1 cellular context compared by ENCODE assay signal in the genomic region with DNA sequence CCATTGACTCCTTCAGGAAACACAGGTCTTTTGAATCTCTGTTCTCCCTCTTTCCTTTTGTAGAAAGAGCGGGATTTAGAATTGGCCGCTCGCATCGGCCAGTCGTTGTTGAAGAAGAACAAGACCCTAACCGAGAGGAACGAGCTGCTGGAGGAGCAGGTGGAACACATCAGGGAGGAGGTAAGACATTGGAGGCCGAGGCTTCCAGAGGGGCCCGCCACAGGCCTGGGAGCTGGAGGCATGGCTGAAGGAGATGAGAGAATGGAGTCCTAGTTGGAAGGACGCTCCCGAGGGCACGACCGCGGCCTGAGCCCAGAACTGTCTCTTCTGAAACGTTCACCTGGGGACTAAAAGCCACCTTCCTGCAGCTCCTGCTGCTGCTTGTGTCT.
TF ChIP-seq lines count a peak whose summit lies in the region.

No MANE protein-coding gene starts in this region.

TF ChIP-seq in H1, 55 proteins besides CTCF, POLR2A, EP300 and RAD21:
- TF ChIP-seq GTF2F1 (IDR thresholded peaks at IDR 0.05; ENCODE audit: borderline replicate concordance, low read depth, low read length) = no peak
- TF ChIP-seq CHD1 (IDR thresholded peaks at IDR 0.05; ENCODE audit: low read depth, low read length) = no peak
- TF ChIP-seq BRCA1 (IDR thresholded peaks at IDR 0.05; ENCODE audit: low read depth, low read length) = no peak
- no peak for TF ChIP-seq TCF12 (IDR thresholded peaks at IDR 0.05; ENCODE audit: low read depth, low read length)
- TF ChIP-seq TEAD4 (IDR thresholded peaks at IDR 0.05; ENCODE audit: low read depth, low read length) = no peak
- no peak for TF ChIP-seq HDAC2 (IDR thresholded peaks at IDR 0.05; ENCODE audit: borderline replicate concordance in 1 of 2, low read depth in 2 of 2, low read length in 2 of 2)
- TF ChIP-seq POLR2AphosphoS5 (IDR thresholded peaks at IDR 0.05; ENCODE audit: low read depth, low read length) = no peak
- no peak for TF ChIP-seq FOSL1 (IDR thresholded peaks at IDR 0.05; ENCODE audit: insufficient read depth, low read depth, low read length)
- no peak for TF ChIP-seq CEBPB (IDR thresholded peaks at IDR 0.05; ENCODE audit: low read depth, low read length)
- TF ChIP-seq ATF3 (IDR thresholded peaks at IDR 0.05; ENCODE audit: insufficient read depth, low read depth, low read length) = no peak
- TF ChIP-seq TAF1 (IDR thresholded peaks at IDR 0.05; ENCODE audit: low read depth, low read length) = no peak
- TF ChIP-seq CBX8 (IDR thresholded peaks at IDR 0.05; ENCODE audit: borderline replicate concordance, low read depth, low read length) = no peak
- TF ChIP-seq EZH2 (IDR thresholded peaks at IDR 0.05; ENCODE audit: low read depth, low read length, severe bottlenecking) = no peak
- no peak for TF ChIP-seq SP4 (IDR thresholded peaks at IDR 0.05; ENCODE audit: low read length)
- TF ChIP-seq, protein P1, sequence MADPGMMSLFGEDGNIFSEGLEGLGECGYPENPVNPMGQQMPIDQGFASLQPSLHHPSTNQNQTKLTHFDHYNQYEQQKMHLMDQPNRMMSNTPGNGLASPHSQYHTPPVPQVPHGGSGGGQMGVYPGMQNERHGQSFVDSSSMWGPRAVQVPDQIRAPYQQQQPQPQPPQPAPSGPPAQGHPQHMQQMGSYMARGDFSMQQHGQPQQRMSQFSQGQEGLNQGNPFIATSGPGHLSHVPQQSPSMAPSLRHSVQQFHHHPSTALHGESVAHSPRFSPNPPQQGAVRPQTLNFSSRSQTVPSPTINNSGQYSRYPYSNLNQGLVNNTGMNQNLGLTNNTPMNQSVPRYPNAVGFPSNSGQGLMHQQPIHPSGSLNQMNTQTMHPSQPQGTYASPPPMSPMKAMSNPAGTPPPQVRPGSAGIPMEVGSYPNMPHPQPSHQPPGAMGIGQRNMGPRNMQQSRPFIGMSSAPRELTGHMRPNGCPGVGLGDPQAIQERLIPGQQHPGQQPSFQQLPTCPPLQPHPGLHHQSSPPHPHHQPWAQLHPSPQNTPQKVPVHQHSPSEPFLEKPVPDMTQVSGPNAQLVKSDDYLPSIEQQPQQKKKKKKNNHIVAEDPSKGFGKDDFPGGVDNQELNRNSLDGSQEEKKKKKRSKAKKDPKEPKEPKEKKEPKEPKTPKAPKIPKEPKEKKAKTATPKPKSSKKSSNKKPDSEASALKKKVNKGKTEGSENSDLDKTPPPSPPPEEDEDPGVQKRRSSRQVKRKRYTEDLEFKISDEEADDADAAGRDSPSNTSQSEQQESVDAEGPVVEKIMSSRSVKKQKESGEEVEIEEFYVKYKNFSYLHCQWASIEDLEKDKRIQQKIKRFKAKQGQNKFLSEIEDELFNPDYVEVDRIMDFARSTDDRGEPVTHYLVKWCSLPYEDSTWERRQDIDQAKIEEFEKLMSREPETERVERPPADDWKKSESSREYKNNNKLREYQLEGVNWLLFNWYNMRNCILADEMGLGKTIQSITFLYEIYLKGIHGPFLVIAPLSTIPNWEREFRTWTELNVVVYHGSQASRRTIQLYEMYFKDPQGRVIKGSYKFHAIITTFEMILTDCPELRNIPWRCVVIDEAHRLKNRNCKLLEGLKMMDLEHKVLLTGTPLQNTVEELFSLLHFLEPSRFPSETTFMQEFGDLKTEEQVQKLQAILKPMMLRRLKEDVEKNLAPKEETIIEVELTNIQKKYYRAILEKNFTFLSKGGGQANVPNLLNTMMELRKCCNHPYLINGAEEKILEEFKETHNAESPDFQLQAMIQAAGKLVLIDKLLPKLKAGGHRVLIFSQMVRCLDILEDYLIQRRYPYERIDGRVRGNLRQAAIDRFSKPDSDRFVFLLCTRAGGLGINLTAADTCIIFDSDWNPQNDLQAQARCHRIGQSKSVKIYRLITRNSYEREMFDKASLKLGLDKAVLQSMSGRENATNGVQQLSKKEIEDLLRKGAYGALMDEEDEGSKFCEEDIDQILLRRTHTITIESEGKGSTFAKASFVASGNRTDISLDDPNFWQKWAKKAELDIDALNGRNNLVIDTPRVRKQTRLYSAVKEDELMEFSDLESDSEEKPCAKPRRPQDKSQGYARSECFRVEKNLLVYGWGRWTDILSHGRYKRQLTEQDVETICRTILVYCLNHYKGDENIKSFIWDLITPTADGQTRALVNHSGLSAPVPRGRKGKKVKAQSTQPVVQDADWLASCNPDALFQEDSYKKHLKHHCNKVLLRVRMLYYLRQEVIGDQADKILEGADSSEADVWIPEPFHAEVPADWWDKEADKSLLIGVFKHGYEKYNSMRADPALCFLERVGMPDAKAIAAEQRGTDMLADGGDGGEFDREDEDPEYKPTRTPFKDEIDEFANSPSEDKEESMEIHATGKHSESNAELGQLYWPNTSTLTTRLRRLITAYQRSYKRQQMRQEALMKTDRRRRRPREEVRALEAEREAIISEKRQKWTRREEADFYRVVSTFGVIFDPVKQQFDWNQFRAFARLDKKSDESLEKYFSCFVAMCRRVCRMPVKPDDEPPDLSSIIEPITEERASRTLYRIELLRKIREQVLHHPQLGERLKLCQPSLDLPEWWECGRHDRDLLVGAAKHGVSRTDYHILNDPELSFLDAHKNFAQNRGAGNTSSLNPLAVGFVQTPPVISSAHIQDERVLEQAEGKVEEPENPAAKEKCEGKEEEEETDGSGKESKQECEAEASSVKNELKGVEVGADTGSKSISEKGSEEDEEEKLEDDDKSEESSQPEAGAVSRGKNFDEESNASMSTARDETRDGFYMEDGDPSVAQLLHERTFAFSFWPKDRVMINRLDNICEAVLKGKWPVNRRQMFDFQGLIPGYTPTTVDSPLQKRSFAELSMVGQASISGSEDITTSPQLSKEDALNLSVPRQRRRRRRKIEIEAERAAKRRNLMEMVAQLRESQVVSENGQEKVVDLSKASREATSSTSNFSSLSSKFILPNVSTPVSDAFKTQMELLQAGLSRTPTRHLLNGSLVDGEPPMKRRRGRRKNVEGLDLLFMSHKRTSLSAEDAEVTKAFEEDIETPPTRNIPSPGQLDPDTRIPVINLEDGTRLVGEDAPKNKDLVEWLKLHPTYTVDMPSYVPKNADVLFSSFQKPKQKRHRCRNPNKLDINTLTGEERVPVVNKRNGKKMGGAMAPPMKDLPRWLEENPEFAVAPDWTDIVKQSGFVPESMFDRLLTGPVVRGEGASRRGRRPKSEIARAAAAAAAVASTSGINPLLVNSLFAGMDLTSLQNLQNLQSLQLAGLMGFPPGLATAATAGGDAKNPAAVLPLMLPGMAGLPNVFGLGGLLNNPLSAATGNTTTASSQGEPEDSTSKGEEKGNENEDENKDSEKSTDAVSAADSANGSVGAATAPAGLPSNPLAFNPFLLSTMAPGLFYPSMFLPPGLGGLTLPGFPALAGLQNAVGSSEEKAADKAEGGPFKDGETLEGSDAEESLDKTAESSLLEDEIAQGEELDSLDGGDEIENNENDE (IDR thresholded peaks at IDR 0.05; ENCODE audit: insufficient replicate concordance, low read length) = no peak
- TF ChIP-seq TBP (IDR thresholded peaks at IDR 0.05; ENCODE audit: low read depth, low read length) = no peak
- TF ChIP-seq E2F6 (IDR thresholded peaks at IDR 0.05) = no peak
- TF ChIP-seq SRF (IDR thresholded peaks at IDR 0.05; ENCODE audit: low read depth, low read length) = no peak
TF ChIP-seq in H1: peak in this region for 0.
